2 cellular contexts compared by ENCODE assay signal in the genomic region with DNA sequence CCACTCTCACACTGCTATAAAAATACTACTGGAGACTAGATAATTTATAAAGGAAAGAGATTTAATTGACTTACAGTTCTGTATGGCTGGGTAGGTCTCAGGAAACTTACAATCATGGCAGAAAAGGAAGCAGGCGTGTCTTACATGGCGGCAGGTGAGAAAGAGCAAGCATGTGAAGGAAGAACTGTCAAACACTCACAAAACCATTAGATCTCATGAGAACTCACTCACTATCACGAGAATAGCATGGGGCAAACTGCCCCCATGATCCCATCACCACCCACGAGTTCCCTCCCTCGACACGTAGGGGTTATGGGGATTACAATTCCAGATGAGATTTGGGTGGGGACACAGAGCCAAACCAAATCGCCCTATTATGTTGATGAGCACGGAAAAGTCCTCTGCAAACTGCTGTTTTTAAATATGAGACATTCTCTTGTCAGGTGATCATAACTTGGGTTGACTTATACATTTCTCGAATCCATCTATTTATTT.
TF ChIP-seq lines count a peak whose summit lies in the region.

No MANE protein-coding gene starts in this region.

TF ChIP-seq in HepG2, 621 proteins besides CTCF, POLR2A, EP300 and RAD21:
- TF ChIP-seq MTF2 (CRISPR knock-in tag; IDR thresholded peaks at IDR 0.05; ENCODE audit: borderline replicate concordance) = no peak
- TF ChIP-seq, protein P1, sequence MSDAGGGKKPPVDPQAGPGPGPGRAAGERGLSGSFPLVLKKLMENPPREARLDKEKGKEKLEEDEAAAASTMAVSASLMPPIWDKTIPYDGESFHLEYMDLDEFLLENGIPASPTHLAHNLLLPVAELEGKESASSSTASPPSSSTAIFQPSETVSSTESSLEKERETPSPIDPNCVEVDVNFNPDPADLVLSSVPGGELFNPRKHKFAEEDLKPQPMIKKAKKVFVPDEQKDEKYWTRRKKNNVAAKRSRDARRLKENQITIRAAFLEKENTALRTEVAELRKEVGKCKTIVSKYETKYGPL (CRISPR knock-in tag; IDR thresholded peaks at IDR 0.05) = no peak
- no peak for TF ChIP-seq ATF1 (CRISPR knock-in tag; IDR thresholded peaks at IDR 0.05)
- TF ChIP-seq ZNF121 (CRISPR knock-in tag; IDR thresholded peaks at IDR 0.05) = no peak
- no peak for TF ChIP-seq ZNF678 (CRISPR knock-in tag; IDR thresholded peaks at IDR 0.05)
- TF ChIP-seq, protein P2, sequence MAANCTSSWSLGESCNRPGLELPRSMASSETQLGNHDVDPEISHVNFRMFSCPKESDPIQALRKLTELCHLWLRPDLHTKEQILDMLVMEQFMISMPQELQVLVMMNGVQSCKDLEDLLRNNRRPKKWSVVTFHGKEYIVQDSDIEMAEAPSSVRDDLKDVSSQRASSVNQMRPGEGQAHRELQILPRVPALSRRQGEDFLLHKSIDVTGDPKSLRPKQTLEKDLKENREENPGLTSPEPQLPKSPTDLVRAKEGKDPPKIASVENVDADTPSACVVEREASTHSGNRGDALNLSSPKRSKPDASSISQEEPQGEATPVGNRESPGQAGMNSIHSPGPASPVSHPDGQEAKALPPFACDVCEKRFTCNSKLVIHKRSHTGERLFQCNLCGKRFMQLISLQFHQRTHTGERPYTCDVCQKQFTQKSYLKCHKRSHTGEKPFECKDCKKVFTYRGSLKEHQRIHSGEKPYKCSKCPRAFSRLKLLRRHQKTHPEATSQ (CRISPR knock-in tag; IDR thresholded peaks at IDR 0.05; ENCODE audit: borderline replicate concordance) = peak; percentile 35; the same call in 1 of the 2 replicates
- TF ChIP-seq ZNF709 (CRISPR knock-in tag; IDR thresholded peaks at IDR 0.05) = no peak
- no peak for TF ChIP-seq ZFP90 (CRISPR knock-in tag; IDR thresholded peaks at IDR 0.05; ENCODE audit: borderline replicate concordance)

TF ChIP-seq in K562, 482 proteins besides CTCF, POLR2A, EP300 and RAD21:
- TF ChIP-seq ZNF311 (CRISPR knock-in tag; IDR thresholded peaks at IDR 0.05) (no peak), GATAD2B (IDR thresholded peaks at IDR 0.05; ENCODE audit: borderline replicate concordance) (no peak), PYGO2 (tag; IDR thresholded peaks at IDR 0.05) (no peak), RAD51 (IDR thresholded peaks at IDR 0.05; ENCODE audit: borderline replicate concordance, low read depth) (no peak), POLR2AphosphoS2 (IDR thresholded peaks at IDR 0.05; ENCODE audit: low read length) (peak; percentile 24; the same call in 1 of the 2 replicates), POLR2B (IDR thresholded peaks at IDR 0.05; ENCODE audit: low read depth, partially characterized antibody) (peak; percentile 52), SUPT5H (IDR thresholded peaks at IDR 0.05) (0 out of 2 replicates have a peak, but pooled peaks have one; percentile 51), CBX1 (IDR thresholded peaks at IDR 0.05; ENCODE audit: low read depth) (0 out of 2 replicates have a peak, but pooled peaks have one; percentile 23), MEIS2 (IDR thresholded peaks at IDR 0.05; ENCODE audit: partially characterized antibody) (peak; percentile 18), CC2D1A (IDR thresholded peaks at IDR 0.05) (peak; percentile 73), GATAD2A (IDR thresholded peaks at IDR 0.05) (no peak)
- TF ChIP-seq, protein P3, sequence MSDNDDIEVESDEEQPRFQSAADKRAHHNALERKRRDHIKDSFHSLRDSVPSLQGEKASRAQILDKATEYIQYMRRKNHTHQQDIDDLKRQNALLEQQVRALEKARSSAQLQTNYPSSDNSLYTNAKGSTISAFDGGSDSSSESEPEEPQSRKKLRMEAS (CRISPR knock-in tag; IDR thresholded peaks at IDR 0.05) = 0 out of 2 replicates have a peak, but pooled peaks have one; percentile 12
- TF ChIP-seq, protein P4, sequence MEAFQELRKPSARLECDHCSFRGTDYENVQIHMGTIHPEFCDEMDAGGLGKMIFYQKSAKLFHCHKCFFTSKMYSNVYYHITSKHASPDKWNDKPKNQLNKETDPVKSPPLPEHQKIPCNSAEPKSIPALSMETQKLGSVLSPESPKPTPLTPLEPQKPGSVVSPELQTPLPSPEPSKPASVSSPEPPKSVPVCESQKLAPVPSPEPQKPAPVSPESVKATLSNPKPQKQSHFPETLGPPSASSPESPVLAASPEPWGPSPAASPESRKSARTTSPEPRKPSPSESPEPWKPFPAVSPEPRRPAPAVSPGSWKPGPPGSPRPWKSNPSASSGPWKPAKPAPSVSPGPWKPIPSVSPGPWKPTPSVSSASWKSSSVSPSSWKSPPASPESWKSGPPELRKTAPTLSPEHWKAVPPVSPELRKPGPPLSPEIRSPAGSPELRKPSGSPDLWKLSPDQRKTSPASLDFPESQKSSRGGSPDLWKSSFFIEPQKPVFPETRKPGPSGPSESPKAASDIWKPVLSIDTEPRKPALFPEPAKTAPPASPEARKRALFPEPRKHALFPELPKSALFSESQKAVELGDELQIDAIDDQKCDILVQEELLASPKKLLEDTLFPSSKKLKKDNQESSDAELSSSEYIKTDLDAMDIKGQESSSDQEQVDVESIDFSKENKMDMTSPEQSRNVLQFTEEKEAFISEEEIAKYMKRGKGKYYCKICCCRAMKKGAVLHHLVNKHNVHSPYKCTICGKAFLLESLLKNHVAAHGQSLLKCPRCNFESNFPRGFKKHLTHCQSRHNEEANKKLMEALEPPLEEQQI (IDR thresholded peaks at IDR 0.05) = peak; percentile 84; the same call in 1 of the 2 replicates
TF ChIP-seq in K562: peak in this region for 8.
